ENCODE assay signal across 15 cellular contexts in genomic region chr11:64771861-64772260, GRCh38. TPM values are rescaled to one million over a fixed set of nuclear protein-coding genes. Genes with fewer than 3 reads are reported as not detected.
A peak's percentile ranks its signal among the peaks of the same experiment; 100 is the strongest.
DNase-seq lines count a peak whose midpoint lies in the region; TF ChIP-seq lines count a peak whose summit lies in the region.
"Had no signal": no experiment of that assay in that cellular context is flagged by ENCODE, and none has a peak within 500 bp of the region (broad histone marks: within the 10 kb centered on the region; RNA-seq: fewer than 3 reads in every experiment).

No MANE protein-coding gene starts in this region.

- H3K9me3 Mint-ChIP-seq in T-helper 2 cell treated with Interferon-gamma antibody and Interleukin-4, amounts not matched to agents 5 μg/mL and 100 μg/mL, for 36 hours, result no peaks in the 10 kb centered on the region
- peaks cover 1% of the 10 kb centered on the region for H3K9me3 Mint-ChIP-seq in glutamatergic neuron (ENCODE audit: unreplicated experiment)

- intact Hi-C loops in sigmoid colon (cut with DNase I), result no loop called here
- intact Hi-C loops in prostate gland (cut with DNase I), result no loop called here

- H3K36me3 Mint-ChIP-seq in T-helper 2 cell treated with Interferon-gamma antibody and Interleukin-4, amounts not matched to agents 5 μg/mL and 100 μg/mL, for 36 hours (ENCODE audit: low read depth), result peaks cover 94% of the 10 kb centered on the region
- peaks cover 6% of the 10 kb centered on the region for H3K36me3 Mint-ChIP-seq in glutamatergic neuron (ENCODE audit: unreplicated experiment)

- H3K27ac ChIP-seq in sigmoid colon (peak overlapping the region in 3 of 4 donors; percentile 14 to 56 (median 48)), prostate gland (no peak overlapping the region)
- H3K27ac ChIP-seq: A549, KMS-11, SJCRH30 had no signal

- H3K36me3 ChIP-seq in Loucy (ENCODE audit: insufficient read depth, low read length) (peaks cover 100% of the 10 kb centered on the region), adipocyte (ENCODE audit: control insufficient read depth, insufficient read depth, low read length, severe bottlenecking) (peaks cover 98% of the 10 kb centered on the region), sigmoid colon (peaks cover 70 to 97% (median 87%) of the 10 kb centered on the region in 4 donors), prostate gland (peaks cover 43 to 69% of the 10 kb centered on the region in 2 donors)

- peak overlapping the region; percentile 92 for H3K4me2 ChIP-seq in Loucy (ENCODE audit: low read depth, low read length, poor library complexity, severe bottlenecking)
- H3K4me2 ChIP-seq: A549 had no signal

- H3K9me3 ChIP-seq in Loucy (ENCODE audit: insufficient read depth, low read depth, low read length) (no peaks in the 10 kb centered on the region), adipocyte (ENCODE audit: control insufficient read depth, low read length) (no peaks in the 10 kb centered on the region), sigmoid colon (no peaks in the 10 kb centered on the region), prostate gland (no peaks in the 10 kb centered on the region)
- H3K9me3 ChIP-seq: A549, SJCRH30, testis had no signal

- H3K4me1 Mint-ChIP-seq in T-helper 2 cell treated with Interferon-gamma antibody and Interleukin-4, amounts not matched to agents 5 μg/mL and 100 μg/mL, for 36 hours (ENCODE audit: low read depth), result peaks cover 71% of the 10 kb centered on the region
- H3K4me1 Mint-ChIP-seq in glutamatergic neuron (ENCODE audit: low read depth, unreplicated experiment), result peaks cover 18% of the 10 kb centered on the region

- WGBS in sigmoid colon, 2 donors, result 67 to 90% methylated on average over 2 of the region's 2 CpGs
- 77% methylated on average over 2 of the region's 2 CpGs for WGBS in prostate gland

- TF ChIP-seq CTCF in Loucy (conservative IDR thresholded peaks at IDR 0.05; ENCODE audit: low read length), result no peak
- no peak for TF ChIP-seq CTCF in sigmoid colon (IDR thresholded peaks at IDR 0.05)
- TF ChIP-seq CTCF in glutamatergic neuron (IDR thresholded peaks at IDR 0.05; ENCODE audit: partially characterized antibody, unreplicated experiment), result no peak
- TF ChIP-seq CTCF in prostate gland (IDR thresholded peaks at IDR 0.05), result no peak

- H3K4me3 Mint-ChIP-seq in T-helper 2 cell treated with Interferon-gamma antibody and Interleukin-4, amounts not matched to agents 5 μg/mL and 100 μg/mL, for 36 hours, result peak overlapping the region; percentile 67
- no peak overlapping the region for H3K4me3 Mint-ChIP-seq in glutamatergic neuron (ENCODE audit: unreplicated experiment)

- H3K9me2 ChIP-seq in Loucy (replicated peaks; ENCODE audit: low read depth, low read length), result no peaks in the 10 kb centered on the region

- H3K4me1 ChIP-seq in Loucy (ENCODE audit: insufficient read depth, low read length, poor library complexity, severe bottlenecking) (peaks cover 67% of the 10 kb centered on the region), adipocyte (ENCODE audit: control insufficient read depth, insufficient read depth, low read length) (peaks cover 15% of the 10 kb centered on the region), sigmoid colon (peaks cover 0 to 76% (median 51%) of the 10 kb centered on the region in 4 donors), prostate gland (replicated peaks) (peaks cover 11% of the 10 kb centered on the region)

- H3K27ac Mint-ChIP-seq in T-helper 2 cell treated with Interferon-gamma antibody and Interleukin-4, amounts not matched to agents 5 μg/mL and 100 μg/mL, for 36 hours, result peak overlapping the region; percentile 75
- no peak overlapping the region for H3K27ac Mint-ChIP-seq in glutamatergic neuron (ENCODE audit: unreplicated experiment)

- no peak overlapping the region for H3K9ac ChIP-seq in Loucy (ENCODE audit: low read depth, low read length, poor library complexity, severe bottlenecking)
- H3K9ac ChIP-seq in adipocyte (ENCODE audit: low read length), result peak overlapping the region; percentile 16
- H3K9ac ChIP-seq: KMS-11 had no signal

- H3K4me3 ChIP-seq in Loucy (ENCODE audit: low read length, poor library complexity, severe bottlenecking) (peak overlapping the region; percentile 35), adipocyte (ENCODE audit: low read length) (no peak overlapping the region), sigmoid colon (no peak overlapping the region), prostate gland (no peak overlapping the region)
- H3K4me3 ChIP-seq: A549, SJCRH30, testis had no signal

- TF ChIP-seq POLR2A in sigmoid colon (IDR thresholded peaks at IDR 0.05), result no peak
- TF ChIP-seq POLR2A in prostate gland (IDR thresholded peaks at IDR 0.05), result no peak

- no peaks in the 10 kb centered on the region for H3K27me3 Mint-ChIP-seq in T-helper 2 cell treated with Interferon-gamma antibody and Interleukin-4, amounts not matched to agents 5 μg/mL and 100 μg/mL, for 36 hours (ENCODE audit: low read depth)
- H3K27me3 Mint-ChIP-seq in glutamatergic neuron (ENCODE audit: unreplicated experiment), result peaks cover 5% of the 10 kb centered on the region

- DNase-seq in T-helper 2 cell treated with Interferon-gamma antibody and Interleukin-4, amounts not matched to agents 5 μg/mL and 100 μg/mL, for 36 hours (ENCODE audit: low spot score), result no peak
- DNase-seq in T-helper 2 cell (no peak), adipocyte (ENCODE audit: low read depth) (no peak), sigmoid colon (no peak), NCI-H1417 treated with DMSO at 0.1 percent for 48 hours (lab: John Stamatoyannopoulos, UW) (no peak), glutamatergic neuron (no peak), prostate gland (ENCODE audit: low spot score) (no peak)
- DNase-seq: EL; SJCRH30; stimulated activated CD4-positive, alpha-beta T cell treated with anti-CD3 and anti-CD28 coated beads, Interleukin-2, amount 100 ng/mL, for 48 hours; testis had no signal

- peaks cover 99% of the 10 kb centered on the region for H3K79me2 ChIP-seq in Loucy (ENCODE audit: insufficient read depth, low read length)

- no peak for TF ChIP-seq EP300 in sigmoid colon (IDR thresholded peaks at IDR 0.05)

- no peak overlapping the region for H2AFZ ChIP-seq in Loucy (ENCODE audit: low read length)

- H3F3A ChIP-seq in Loucy (ENCODE audit: low read depth), result peaks cover 34% of the 10 kb centered on the region

- no peaks in the 10 kb centered on the region for H3K27me3 ChIP-seq in Loucy (ENCODE audit: insufficient read depth, low read length, poor library complexity, severe bottlenecking)
- H3K27me3 ChIP-seq in adipocyte (replicated peaks; ENCODE audit: control insufficient read depth, insufficient read depth, low read length), result no peaks in the 10 kb centered on the region
- H3K27me3 ChIP-seq in sigmoid colon, result no peaks in the 10 kb centered on the region
- H3K27me3 ChIP-seq in prostate gland (replicated peaks; ENCODE audit: insufficient read depth), result no peaks in the 10 kb centered on the region
- H3K27me3 ChIP-seq: SJCRH30, testis had no signal

- peaks cover 99% of the 10 kb centered on the region for H4K20me1 ChIP-seq in Loucy (ENCODE audit: insufficient read depth, low read length, poor library complexity, severe bottlenecking)

RNA-seq across cellular contexts. Expression of gene SF1, which starts 6.5 kb away (rescaled TPM):
- total RNA-seq in sigmoid colon, result 100 to 1,000 TPM; 185 to 381 (median 294) TPM
- 100 to 1,000 TPM in 1 of 3 donors, 10 to 100 TPM in 2; 36.5 to 126 (median 43.2) TPM for polyA plus RNA-seq in sigmoid colon
- 415 TPM for total RNA-seq in glutamatergic neuron (ENCODE audit: unreplicated experiment)
- 100 to 1,000 TPM; 263 to 409 TPM for total RNA-seq in prostate gland

RNA-seq across cellular contexts. Expression of gene PYGM, which starts 12.1 kb away (rescaled TPM):
- total RNA-seq in sigmoid colon (10 to 100 TPM; 10.5 to 42.1 (median 27.1) TPM), glutamatergic neuron (ENCODE audit: unreplicated experiment) (5.5 TPM), prostate gland (10 to 100 TPM in 1 of 2 donors, 1 to 10 TPM in 1; 8.0 to 22.4 TPM)
- 1 to 10 TPM in 2 of 3 donors, under 1 TPM in 1; 0.23 to 2.1 (median 1.8) TPM for polyA plus RNA-seq in sigmoid colon

RNA-seq across cellular contexts. Expression of gene RASGRP2, which starts 27.9 kb away (rescaled TPM):
- 10 to 100 TPM; 26.7 to 77.0 (median 27.8) TPM for total RNA-seq in sigmoid colon
- 100 to 1,000 TPM in 1 of 3 donors, 1 to 10 TPM in 2; 2.1 to 101 (median 4.8) TPM for polyA plus RNA-seq in sigmoid colon
- total RNA-seq in glutamatergic neuron (ENCODE audit: unreplicated experiment), result 2.9 TPM
- 10 to 100 TPM; 13.3 to 28.7 TPM for total RNA-seq in prostate gland
- total RNA-seq: bronchial epithelial cell had no signal

RNA-seq across cellular contexts. Expression of gene MAP4K2, which starts 31.2 kb away (rescaled TPM):
- total RNA-seq in sigmoid colon (10 to 100 TPM; 11.5 to 23.5 (median 16.6) TPM), glutamatergic neuron (ENCODE audit: unreplicated experiment) (15.9 TPM), prostate gland (10 to 100 TPM; 10.7 to 35.8 TPM)
- 10 to 100 TPM in 2 of 3 donors, 1 to 10 TPM in 1; 9.0 to 19.8 (median 11.1) TPM for polyA plus RNA-seq in sigmoid colon

RNA-seq across cellular contexts. Expression of gene MEN1, which starts 38.5 kb away (rescaled TPM):
- total RNA-seq in sigmoid colon (10 to 100 TPM in 1 of 4 donors, 1 to 10 TPM in 3; 6.8 to 12.7 (median 8.8) TPM), glutamatergic neuron (ENCODE audit: unreplicated experiment) (39.7 TPM), prostate gland (10 to 100 TPM; 27.9 to 45.5 TPM)
- 10 to 100 TPM in 2 of 3 donors, 1 to 10 TPM in 1; 9.0 to 26.1 (median 10.9) TPM for polyA plus RNA-seq in sigmoid colon

Comparison
In these comparisons a context has a peak if more than half of its experiments do, and no peak if none do; other contexts are left out.
1. H3K27ac ChIP-seq: peak in sigmoid colon (3 of 4); none in prostate gland (0 of 2).